8 cellular contexts compared by ENCODE assay signal in genomic region chr12:27711312-27711682, GRCh38. TPM values are rescaled to one million over a fixed set of nuclear protein-coding genes. Genes with fewer than 3 reads are reported as not detected.
DNase-seq lines count a peak whose midpoint lies in the region; FAIRE-seq and TF ChIP-seq lines count a peak whose summit lies in the region.

No MANE protein-coding gene starts in this region.

- H3K27ac Mint-ChIP-seq in T-helper 2 cell treated with Interferon-gamma antibody and Interleukin-4, amounts not matched to agents 5 μg/mL and 100 μg/mL, for 36 hours = peak overlapping the region; percentile 97

- H3K4me3 Mint-ChIP-seq in T-helper 2 cell treated with Interferon-gamma antibody and Interleukin-4, amounts not matched to agents 5 μg/mL and 100 μg/mL, for 36 hours = peak overlapping the region; percentile 96

- H3K9me3 ChIP-seq in A673 (ENCODE audit: low read depth, low read length, poor library complexity, severe bottlenecking) = no peaks in the 10 kb centered on the region
- no peaks in the 10 kb centered on the region for H3K9me3 ChIP-seq in esophagus muscularis mucosa

- peak; percentile 33 for FAIRE-seq in HTR-8/SVneo (lab: Jason Lieb, UNC)

- H3K4me3 ChIP-seq in A673 (ENCODE audit: low read depth, low read length, poor library complexity, severe bottlenecking) (peak overlapping the region; percentile 78), GM12875 (ENCODE audit: low read depth, low read length) (peak overlapping the region; percentile 81), esophagus muscularis mucosa (peak overlapping the region; percentile 89 to 99 (median 98))

- WGBS in esophagus muscularis mucosa = 3% methylated on average over 10 of the region's 11 CpGs

- no peak for TF ChIP-seq POLR2A in esophagus muscularis mucosa (IDR thresholded peaks at IDR 0.05; ENCODE audit: low read depth)

- TF ChIP-seq CTCF in A673 (conservative IDR thresholded peaks at IDR 0.05; ENCODE audit: low read depth, low read length) (no peak), GM12875 (IDR thresholded peaks at IDR 0.05; ENCODE audit: borderline replicate concordance, insufficient read depth, low read depth, low read length) (no peak), esophagus muscularis mucosa (IDR thresholded peaks at IDR 0.05) (no peak)

- TF ChIP-seq EP300 in esophagus muscularis mucosa (IDR thresholded peaks at IDR 0.05) = no peak

- H3K36me3 Mint-ChIP-seq in T-helper 2 cell treated with Interferon-gamma antibody and Interleukin-4, amounts not matched to agents 5 μg/mL and 100 μg/mL, for 36 hours (ENCODE audit: low read depth) = peaks cover 13% of the 10 kb centered on the region

- H3K4me1 Mint-ChIP-seq in T-helper 2 cell treated with Interferon-gamma antibody and Interleukin-4, amounts not matched to agents 5 μg/mL and 100 μg/mL, for 36 hours (ENCODE audit: low read depth) = peaks cover 19% of the 10 kb centered on the region

- H3K4me1 ChIP-seq in A673 (ENCODE audit: insufficient read depth, low read length, poor library complexity, severe bottlenecking) = peaks cover 6% of the 10 kb centered on the region
- peaks cover 13 to 29% (median 27%) of the 10 kb centered on the region in 4 donors for H3K4me1 ChIP-seq in esophagus muscularis mucosa

- intact Hi-C loops in A673 (cut with micrococcal nuclease; ENCODE audit: unreplicated experiment) (no loop called here), esophagus muscularis mucosa (cut with DNase I) (no loop called here)

- DNase-seq in A673 (ENCODE audit: low spot score) = no peak
- DNase-seq in HTR-8/SVneo (ENCODE audit: insufficient read length, low spot score) = no peak
- no peak for DNase-seq in T-helper 2 cell treated with Interferon-gamma antibody and Interleukin-4, amounts not matched to agents 5 μg/mL and 100 μg/mL, for 36 hours (ENCODE audit: low spot score)
- DNase-seq in esophagus muscularis mucosa (ENCODE audit: extremely low spot score) = no peak
- peak; percentile 31 for DNase-seq in pons (ENCODE audit: low spot score)
- no peak for DNase-seq in iPS-NIHi11 (ENCODE audit: low spot score)
- DNase-seq in T-helper 9 cell = no peak

- H3K9me3 Mint-ChIP-seq in T-helper 2 cell treated with Interferon-gamma antibody and Interleukin-4, amounts not matched to agents 5 μg/mL and 100 μg/mL, for 36 hours = no peaks in the 10 kb centered on the region

- H3K36me3 ChIP-seq in A673 (ENCODE audit: insufficient read depth, low read length, poor library complexity, severe bottlenecking) = peaks cover 5% of the 10 kb centered on the region
- H3K36me3 ChIP-seq in esophagus muscularis mucosa = peaks cover 6 to 20% (median 11%) of the 10 kb centered on the region in 4 donors

- BruUV-seq in A673 (replicated peaks; lab: Mats Ljungman, UMichigan) = no TSS peak

- CTCF ChIA-PET in A673 (lab: Charles Lee) = no interaction called here

- peaks cover 15% of the 10 kb centered on the region for H3K27me3 Mint-ChIP-seq in T-helper 2 cell treated with Interferon-gamma antibody and Interleukin-4, amounts not matched to agents 5 μg/mL and 100 μg/mL, for 36 hours (ENCODE audit: low read depth)

- H3K27ac ChIP-seq in A673 (ENCODE audit: low read depth, low read length, poor library complexity, severe bottlenecking) (peak overlapping the region; percentile 83), esophagus muscularis mucosa (replicated peaks in 1 of 4) (peak overlapping the region; percentile 79 to 89 (median 84))

- H3K27me3 ChIP-seq in A673 (replicated peaks; ENCODE audit: insufficient read depth, low read depth, low read length, poor library complexity) = no peaks in the 10 kb centered on the region
- no peaks in the 10 kb centered on the region for H3K27me3 ChIP-seq in esophagus muscularis mucosa

- POLR2A ChIA-PET in A673 (lab: Charles Lee; ENCODE audit: low non-redundant PET) = no interaction called here

RNA-seq across cellular contexts. Expression of gene MRPS35, which starts 0.7 kb away (rescaled TPM):
- total RNA-seq in A673 (2021) (62.9 and 65.9 TPM in 2 replicates), esophagus muscularis mucosa (10 to 100 TPM; 34.5 to 39.5 (median 37.6) TPM)

RNA-seq across cellular contexts. Expression of gene REP15, which starts 15.1 kb away (rescaled TPM):
- total RNA-seq in A673 (2021) (1.1 and 1.5 TPM in 2 replicates), esophagus muscularis mucosa (1 to 10 TPM; 1.2 to 2.5 (median 1.3) TPM)
